ENCODE assay signal across 19 cellular contexts in the genomic region with DNA sequence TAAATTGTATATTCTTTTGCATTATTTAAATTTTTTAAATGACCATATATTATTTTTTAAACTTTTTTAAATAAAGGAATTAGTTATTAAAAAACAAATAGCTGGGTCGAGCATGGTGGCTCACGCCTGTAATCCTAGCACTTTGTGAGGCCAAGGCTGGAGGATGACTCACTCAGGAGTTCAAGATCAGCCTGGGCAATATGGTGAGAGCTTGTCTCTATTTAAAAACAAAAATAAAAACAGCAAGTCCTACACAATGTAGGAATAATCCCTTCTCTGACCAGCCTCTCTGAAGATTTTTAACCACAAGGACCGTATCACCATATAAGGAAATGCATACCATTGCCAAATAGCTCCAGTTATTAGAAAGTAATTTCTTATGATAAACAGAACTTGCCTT. TPM values are rescaled to one million over a fixed set of nuclear protein-coding genes. Genes with fewer than 3 reads are reported as not detected.
DNase-seq lines count a peak whose midpoint lies in the region; ATAC-seq and TF ChIP-seq lines count a peak whose summit lies in the region.
"Had no signal": no experiment of that assay in that cellular context is flagged by ENCODE, and none has a peak within 500 bp of the region (broad histone marks: within the 10 kb centered on the region; RNA-seq: fewer than 3 reads in every experiment).

No MANE protein-coding gene starts in this region.

- ATAC-seq in stimulated activated memory B cell treated with anti-CD40 and anti-IgM and Interleukin-4, amounts not matched to agents 10 μg/mL and 1 μg/mL and 100 μg/mL, for 72 hours, result no peak
- no peak for ATAC-seq in mucosa of descending colon

- peak; percentile 28 for DNase-seq in GM23248
- DNase-seq in MV-4-11 (lab: John Stamatoyannopoulos, UW), result peak; percentile 6
- DNase-seq in brain microvascular endothelial cell, result peak; percentile 22
- no peak for DNase-seq in RPMI8226
- DNase-seq in pons (ENCODE audit: low spot score), result no peak
- DNase-seq in mucosa of descending colon, result no peak
- DNase-seq: DMS79, H9, Karpas-422, NCI-H1694 treated with DMSO at 0.1 percent for 48 hours, NCI-H2107, NCI-H2227 treated with DMSO at 0.1 percent for 48 hours, NCI-H510A treated with DMSO at 0.1 percent for 48 hours, NCI-H774, SJCRH30 had no signal

- H3K9me3 ChIP-seq in GM23248 (ENCODE audit: low read depth) (no peaks in the 10 kb centered on the region), mucosa of descending colon (no peaks in the 10 kb centered on the region)
- H3K9me3 ChIP-seq: SJCRH30 had no signal

- no peaks in the 10 kb centered on the region for H3K79me2 ChIP-seq in GM23248 (ENCODE audit: insufficient read depth)

- peak overlapping the region; percentile 46 for H3K27ac Mint-ChIP-seq in stimulated activated memory B cell treated with anti-CD40 and anti-IgM and Interleukin-4, amounts not matched to agents 10 μg/mL and 1 μg/mL and 100 μg/mL, for 72 hours
- H3K27ac Mint-ChIP-seq: H9 had no signal

- H3K36me3 ChIP-seq in GM23248 (ENCODE audit: low read depth) (peaks cover 55% of the 10 kb centered on the region), brain microvascular endothelial cell (replicated peaks) (peaks cover 48% of the 10 kb centered on the region), mucosa of descending colon (ENCODE audit: low read depth) (no peaks in the 10 kb centered on the region)

- no peaks in the 10 kb centered on the region for H4K20me1 ChIP-seq in GM23248 (ENCODE audit: insufficient read depth)

- in situ Hi-C loops in GM23248 (cut with MboI), result no loop called here
- in situ Hi-C loops in brain microvascular endothelial cell (cut with HindIII; ENCODE audit: low pct_ligation_motif_present, low sequenced_read_pairs), result no loop called here

- H3K27me3 ChIP-seq in GM23248 (replicated peaks; ENCODE audit: insufficient read depth) (no peaks in the 10 kb centered on the region), brain microvascular endothelial cell (replicated peaks) (no peaks in the 10 kb centered on the region)
- H3K27me3 ChIP-seq: SJCRH30 had no signal

- H3K4me1 Mint-ChIP-seq in stimulated activated memory B cell treated with anti-CD40 and anti-IgM and Interleukin-4, amounts not matched to agents 10 μg/mL and 1 μg/mL and 100 μg/mL, for 72 hours, result peaks cover 30% of the 10 kb centered on the region
- H3K4me1 Mint-ChIP-seq: H9 had no signal

- WGBS in GM23248 (ENCODE audit: low coverage in 1 of 2, low lambda C conversion rate in 2 of 2, missing lambda C conversion rate in 2 of 2), 2 experiments, result 55 to 56% methylated on average over 3 of the region's 3 CpGs

- no peaks in the 10 kb centered on the region for H3K27me3 Mint-ChIP-seq in stimulated activated memory B cell treated with anti-CD40 and anti-IgM and Interleukin-4, amounts not matched to agents 10 μg/mL and 1 μg/mL and 100 μg/mL, for 72 hours
- H3K27me3 Mint-ChIP-seq: IgD-negative memory B cell had no signal

- no peaks in the 10 kb centered on the region for H3K9me2 ChIP-seq in GM23248 (ENCODE audit: insufficient read depth)

- no peak overlapping the region for H2AFZ ChIP-seq in GM23248

- no peaks in the 10 kb centered on the region for H3K4me1 ChIP-seq in GM23248 (ENCODE audit: insufficient read depth)
- no peaks in the 10 kb centered on the region for H3K4me1 ChIP-seq in mucosa of descending colon (ENCODE audit: low read depth)
- H3K4me1 ChIP-seq: SJCRH30 had no signal

- TF ChIP-seq CTCF in brain microvascular endothelial cell (IDR thresholded peaks at IDR 0.05; ENCODE audit: low read depth, low read length, missing control alignments), result no peak
- no peak for TF ChIP-seq CTCF in mucosa of descending colon (IDR thresholded peaks at IDR 0.05)

- no peak overlapping the region for H3K4me2 ChIP-seq in GM23248 (ENCODE audit: unreplicated experiment)

- intact Hi-C loops in mucosa of descending colon (cut with DNase I, micrococcal nuclease), result no loop called here

- H3K4me3 ChIP-seq in GM23248, result no peak overlapping the region
- H3K4me3 ChIP-seq in brain microvascular endothelial cell (ENCODE audit: low read depth, low read length), result no peak overlapping the region
- no peak overlapping the region for H3K4me3 ChIP-seq in mucosa of descending colon
- H3K4me3 ChIP-seq: SJCRH30 had no signal

- no peaks in the 10 kb centered on the region for H3K9me3 Mint-ChIP-seq in stimulated activated memory B cell treated with anti-CD40 and anti-IgM and Interleukin-4, amounts not matched to agents 10 μg/mL and 1 μg/mL and 100 μg/mL, for 72 hours
- H3K9me3 Mint-ChIP-seq: H9, IgD-negative memory B cell had no signal

- H3K4me3 Mint-ChIP-seq in stimulated activated memory B cell treated with anti-CD40 and anti-IgM and Interleukin-4, amounts not matched to agents 10 μg/mL and 1 μg/mL and 100 μg/mL, for 72 hours, result no peak overlapping the region
- H3K4me3 Mint-ChIP-seq: H9 had no signal

- H3F3A ChIP-seq in GM23248 (ENCODE audit: insufficient read depth), result no peaks in the 10 kb centered on the region

- no peak overlapping the region for H3K27ac ChIP-seq in GM23248
- H3K27ac ChIP-seq in brain microvascular endothelial cell, result no peak overlapping the region
- H3K27ac ChIP-seq: C4-2B, HL-60, SJCRH30 had no signal

- H3K36me3 Mint-ChIP-seq in stimulated activated memory B cell treated with anti-CD40 and anti-IgM and Interleukin-4, amounts not matched to agents 10 μg/mL and 1 μg/mL and 100 μg/mL, for 72 hours, result peaks cover 45% of the 10 kb centered on the region

- H3K9ac ChIP-seq in GM23248, result no peak overlapping the region

RNA-seq across cellular contexts. Expression of a gene that starts 19.6 kb away (rescaled TPM):
- total RNA-seq in GM23248 (2014; rRNA removed; shearing (Covaris generic)), result 29.9 and 44.9 TPM in 2 replicates
- 22.3 and 23.4 TPM in 2 replicates for polyA plus RNA-seq in GM23248 (2016; fragmentation: Nextera tagmentation; extraction: Ambion mirVana)
- 10 to 100 TPM in 2 of 3 donors, 1 to 10 TPM in 1; 7.4 to 11.9 (median 10.2) TPM for total RNA-seq in mucosa of descending colon

RNA-seq across cellular contexts. Expression of a gene that starts 59.2 kb away (rescaled TPM):
- total RNA-seq in GM23248 (2014; rRNA removed; shearing (Covaris generic)), result 11.4 and 12.9 TPM in 2 replicates
- polyA plus RNA-seq in GM23248 (2016; fragmentation: Nextera tagmentation; extraction: Ambion mirVana), result 3.8 and 6.5 TPM in 2 replicates
- 10 to 100 TPM; 13.6 to 20.2 (median 18.5) TPM for total RNA-seq in mucosa of descending colon

Comparison
In these comparisons a context has a peak if more than half of its experiments do, and no peak if none do; other contexts are left out.
1. DNase-seq: peak in GM23248 (single experiment), MV-4-11 (single experiment) and brain microvascular endothelial cell (single experiment); none in RPMI8226 (single experiment), pons (single experiment) and mucosa of descending colon (0 of 3).